ENCODE assay signal across 13 cellular contexts in the genomic region with DNA sequence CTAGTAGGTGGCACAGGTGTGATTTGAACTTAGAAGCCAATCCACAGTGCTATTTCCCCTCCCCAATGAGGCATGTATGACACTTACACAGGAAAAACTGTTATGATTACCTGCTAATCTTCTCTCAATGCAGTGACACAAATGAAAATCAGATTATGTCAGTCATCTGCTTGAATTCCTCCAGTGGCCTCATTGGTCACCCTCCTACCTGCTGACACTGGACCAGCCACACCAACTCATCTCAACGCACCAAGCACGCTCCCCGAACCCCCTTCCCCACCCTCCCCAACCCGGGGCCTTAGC.
DNase-seq lines count a peak whose midpoint lies in the region; ATAC-seq and TF ChIP-seq lines count a peak whose summit lies in the region.
"Had no signal": no experiment of that assay in that cellular context is flagged by ENCODE, and none has a peak within 500 bp of the region (broad histone marks: within the 10 kb centered on the region; RNA-seq: fewer than 3 reads in every experiment).

No MANE protein-coding gene starts in this region.

- H3K4me3 ChIP-seq in IMR-90 (ENCODE audit: insufficient read depth, low read depth, low read length) (no peak overlapping the region), prostate gland (no peak overlapping the region)
- H3K4me3 ChIP-seq: GM23338 had no signal

- no peak overlapping the region for H2BK15ac ChIP-seq in IMR-90 (ENCODE audit: low read depth, low read length)

- TF ChIP-seq RAD21 in IMR-90 (IDR thresholded peaks at IDR 0.05; ENCODE audit: low read length) = no peak

- H2BK5ac ChIP-seq in IMR-90 (ENCODE audit: low read depth, low read length, poor library complexity, severe bottlenecking) = no peak overlapping the region

- no peaks in the 10 kb centered on the region for H3K36me3 Mint-ChIP-seq in CD14-positive monocyte
- H3K36me3 Mint-ChIP-seq in natural killer cell treated with Interleukin-12 subunit alpha and Interleukin-12 subunit beta and Interleukin-15 and Interleukin-18, amount 100 ng/mL, for 72 hours = no peaks in the 10 kb centered on the region
- H3K36me3 Mint-ChIP-seq: CD8-positive, alpha-beta T cell; T-cell had no signal

- no peaks in the 10 kb centered on the region for H3K9me3 Mint-ChIP-seq in CD14-positive monocyte
- no peaks in the 10 kb centered on the region for H3K9me3 Mint-ChIP-seq in natural killer cell treated with Interleukin-12 subunit alpha and Interleukin-12 subunit beta and Interleukin-15 and Interleukin-18, amount 100 ng/mL, for 72 hours
- H3K9me3 Mint-ChIP-seq: CD8-positive, alpha-beta T cell; GM23338; T-cell had no signal

- 0 out of 2 replicates have a peak overlapping the region, but pooled peaks have one; percentile 11 for H2BK120ac ChIP-seq in IMR-90 (ENCODE audit: low read depth, low read length)

- TF ChIP-seq POLR2A in IMR-90 (IDR thresholded peaks at IDR 0.05; ENCODE audit: low read depth, low read length) (no peak), prostate gland (IDR thresholded peaks at IDR 0.05) (no peak)

- no peak overlapping the region for H3K18ac ChIP-seq in IMR-90 (ENCODE audit: low read depth, low read length)

- H3K4me1 ChIP-seq in IMR-90 (ENCODE audit: control insufficient read depth, insufficient read depth, low read length) (peaks cover 2% of the 10 kb centered on the region; the same call in 1 of the 2 replicates), prostate gland (replicated peaks) (peaks cover 16% of the 10 kb centered on the region)
- H3K4me1 ChIP-seq: BE2C had no signal

- no peak overlapping the region for H3K14ac ChIP-seq in IMR-90 (replicated peaks; ENCODE audit: low read depth, low read length)

- H3K27me3 Mint-ChIP-seq in CD14-positive monocyte (ENCODE audit: low read depth in 3 of 3) = peaks cover 2% of the 10 kb centered on the region in 3 donors
- peaks cover 11 to 20% of the 10 kb centered on the region in 2 donors for H3K27me3 Mint-ChIP-seq in natural killer cell treated with Interleukin-12 subunit alpha and Interleukin-12 subunit beta and Interleukin-15 and Interleukin-18, amount 100 ng/mL, for 72 hours

- no peaks in the 10 kb centered on the region; the same call in 1 of the 2 replicates for H3K9me1 ChIP-seq in IMR-90 (ENCODE audit: insufficient read depth, low read length)

- no peak overlapping the region for H4K91ac ChIP-seq in IMR-90 (ENCODE audit: insufficient read depth, low read depth, low read length)

- H3K36me3 ChIP-seq in IMR-90 (ENCODE audit: control insufficient read depth, insufficient read depth, low read length) (no peaks in the 10 kb centered on the region), prostate gland (no peaks in the 10 kb centered on the region)
- H3K36me3 ChIP-seq: BE2C had no signal

- no peak overlapping the region for H3K4me2 ChIP-seq in IMR-90 (ENCODE audit: low read depth, low read length)
- H3K4me2 ChIP-seq: GM23338, SK-N-SH had no signal

- dilution Hi-C loops in IMR-90 (cut with HindIII; ENCODE audit: low sequenced_read_pairs, unreplicated experiment) = loop anchor here (25.0 kb wide), 1 partner anchor 270 kb away; no protein-coding TSS in a partner anchor

- TF ChIP-seq CTCF in CD14-positive monocyte (IDR thresholded peaks at IDR 0.05) (peak; percentile 38), IMR-90 (conservative IDR thresholded peaks at IDR 0.05; ENCODE audit: low read depth, low read length) (no peak), VCaP (conservative IDR thresholded peaks at IDR 0.05) (no peak; the same call in 1 of the 2 replicates), prostate gland (IDR thresholded peaks at IDR 0.05) (no peak)

- no peak overlapping the region for H4K8ac ChIP-seq in IMR-90 (ENCODE audit: low read depth in 2 of 2, low read length in 2 of 2)

- CTCF ChIA-PET in IMR-90 (lab: Yijun Ruan, JAX) = interaction anchor here (1.0 kb wide), 2 partner anchors 13 to 268 kb away, joined by 3 read pairs; no protein-coding TSS in a partner anchor

- no peaks in the 10 kb centered on the region for H3K27me3 ChIP-seq in IMR-90 (ENCODE audit: control insufficient read depth, insufficient read depth, low read length)
- no peaks in the 10 kb centered on the region for H3K27me3 ChIP-seq in prostate gland (replicated peaks; ENCODE audit: insufficient read depth)
- H3K27me3 ChIP-seq: BE2C had no signal

- H3K4me1 Mint-ChIP-seq in CD14-positive monocyte = peaks cover 1% of the 10 kb centered on the region
- H3K4me1 Mint-ChIP-seq in natural killer cell treated with Interleukin-12 subunit alpha and Interleukin-12 subunit beta and Interleukin-15 and Interleukin-18, amount 100 ng/mL, for 72 hours (ENCODE audit: low read depth in 2 of 2) = no peaks in the 10 kb centered on the region
- H3K4me1 Mint-ChIP-seq: T-cell had no signal

- peak overlapping the region; percentile 52 for H2AFZ ChIP-seq in IMR-90 (replicated peaks; ENCODE audit: low read length, poor library complexity)

- in situ Hi-C loops in IMR-90 (cut with MboI; ENCODE audit: low sequenced_read_pairs) = loop anchor here (5.0 kb wide), 1 partner anchor 270 kb away; no protein-coding TSS in a partner anchor

- H4K20me1 ChIP-seq in IMR-90 (ENCODE audit: insufficient read depth, low read length) = no peaks in the 10 kb centered on the region

- no peak overlapping the region for H3K27ac Mint-ChIP-seq in CD14-positive monocyte
- no peak overlapping the region for H3K27ac Mint-ChIP-seq in natural killer cell treated with Interleukin-12 subunit alpha and Interleukin-12 subunit beta and Interleukin-15 and Interleukin-18, amount 100 ng/mL, for 72 hours
- H3K27ac Mint-ChIP-seq: CD8-positive, alpha-beta T cell; GM23338; T-cell had no signal

- no peak for ATAC-seq in IMR-90 (ENCODE audit: low read depth)
- no peak for ATAC-seq in natural killer cell treated with Interleukin-12 subunit alpha and Interleukin-12 subunit beta and Interleukin-15 and Interleukin-18, amount 100 ng/mL, for 72 hours
- ATAC-seq: CD8-positive, alpha-beta T cell; T-cell had no signal

- intact Hi-C loops in CD14-positive monocyte (cut with micrococcal nuclease) = loop anchor here (1.0 to 2.0 kb wide), 2 partner anchors 276 to 277 kb away; no protein-coding TSS in a partner anchor
- intact Hi-C loops in IMR-90 (cut with micrococcal nuclease) = loop anchor here (1.0 kb wide), 2 partner anchors 272 to 276 kb away; no protein-coding TSS in a partner anchor
- intact Hi-C loops in prostate gland (cut with DNase I) = loop anchor here (2.0 to 5.0 kb wide), 2 partner anchors 90 to 273 kb away; no protein-coding TSS in a partner anchor

- H4K5ac ChIP-seq in IMR-90 (ENCODE audit: low read depth, low read length) = no peak overlapping the region

- WGBS in IMR-90 (ENCODE audit: extremely low coverage in 2 of 2, insufficient read length in 1 of 2), 2 experiments = no CpG with 5 or more reads among the region's 4 CpGs
- WGBS in prostate gland = 90% methylated on average over 4 of the region's 4 CpGs

- H3K9ac ChIP-seq in IMR-90 (ENCODE audit: low read depth, low read length) = no peak overlapping the region
- H3K9ac ChIP-seq: SK-N-SH had no signal

- no peak overlapping the region for H3K27ac ChIP-seq in IMR-90 (ENCODE audit: insufficient read depth, low read length)
- H3K27ac ChIP-seq in VCaP = peak overlapping the region; percentile 94; the same call in 1 of the 2 replicates
- peak overlapping the region; percentile 90 to 95 for H3K27ac ChIP-seq in prostate gland

- no peaks in the 10 kb centered on the region for H3K79me1 ChIP-seq in IMR-90 (ENCODE audit: low read depth in 1 of 2, low read length in 2 of 2)

- BruUV-seq in IMR-90 (replicated peaks; lab: Mats Ljungman, UMichigan) = no TSS peak

- H2AK5ac ChIP-seq in IMR-90 (ENCODE audit: low read depth, low read length) = peak overlapping the region; percentile 25; the same call in 1 of the 2 replicates

- no peak overlapping the region for H3K4me3 Mint-ChIP-seq in CD14-positive monocyte
- H3K4me3 Mint-ChIP-seq in natural killer cell treated with Interleukin-12 subunit alpha and Interleukin-12 subunit beta and Interleukin-15 and Interleukin-18, amount 100 ng/mL, for 72 hours = no peak overlapping the region
- H3K4me3 Mint-ChIP-seq: CD8-positive, alpha-beta T cell; GM23338; T-cell had no signal

- peak overlapping the region; percentile 34; the same call in 1 of the 2 replicates for H3K4ac ChIP-seq in IMR-90 (ENCODE audit: low read depth, low read length)

- no peak overlapping the region for H2AK9ac ChIP-seq in IMR-90 (replicated peaks; ENCODE audit: low read depth, low read length, poor library complexity)

- no peak overlapping the region for H3K56ac ChIP-seq in IMR-90 (ENCODE audit: extremely low read depth, insufficient read depth, low read length)

- no peaks in the 10 kb centered on the region for H3K9me3 ChIP-seq in IMR-90 (ENCODE audit: control insufficient read depth, insufficient read depth, low read length)
- no peaks in the 10 kb centered on the region for H3K9me3 ChIP-seq in prostate gland
- H3K9me3 ChIP-seq: BE2C, SK-N-SH had no signal

- POLR2A ChIA-PET in IMR-90 (lab: Charles Lee; ENCODE audit: unreplicated experiment) = no interaction called here

- DNase-seq in CD14-positive monocyte (ENCODE audit: low spot score) = no peak
- no peak for DNase-seq in IMR-90
- DNase-seq in prostate gland (ENCODE audit: low spot score) = no peak
- no peak for DNase-seq in T-helper 9 cell
- no peak for DNase-seq in EL
- no peak for DNase-seq in natural killer cell treated with Interleukin-12 subunit alpha and Interleukin-12 subunit beta and Interleukin-15 and Interleukin-18, amount 100 ng/mL, for 72 hours (ENCODE audit: low spot score)
- no peak for DNase-seq in NCI-H2227 (lab: John Stamatoyannopoulos, UW; ENCODE audit: unreplicated experiment)

- no peak overlapping the region for H3K23ac ChIP-seq in IMR-90 (ENCODE audit: low read depth, low read length)

- no peak overlapping the region for H2BK20ac ChIP-seq in IMR-90 (ENCODE audit: low read depth, low read length)

TF ChIP-seq in IMR-90, 13 proteins besides CTCF, POLR2A, EP300 and RAD21 (continues in another document):
- TF ChIP-seq BHLHE40 (IDR thresholded peaks at IDR 0.05; ENCODE audit: low read depth, low read length) (no peak), FOS (IDR thresholded peaks at IDR 0.05; ENCODE audit: low read depth, low read length) (no peak)
- TF ChIP-seq, protein P1, sequence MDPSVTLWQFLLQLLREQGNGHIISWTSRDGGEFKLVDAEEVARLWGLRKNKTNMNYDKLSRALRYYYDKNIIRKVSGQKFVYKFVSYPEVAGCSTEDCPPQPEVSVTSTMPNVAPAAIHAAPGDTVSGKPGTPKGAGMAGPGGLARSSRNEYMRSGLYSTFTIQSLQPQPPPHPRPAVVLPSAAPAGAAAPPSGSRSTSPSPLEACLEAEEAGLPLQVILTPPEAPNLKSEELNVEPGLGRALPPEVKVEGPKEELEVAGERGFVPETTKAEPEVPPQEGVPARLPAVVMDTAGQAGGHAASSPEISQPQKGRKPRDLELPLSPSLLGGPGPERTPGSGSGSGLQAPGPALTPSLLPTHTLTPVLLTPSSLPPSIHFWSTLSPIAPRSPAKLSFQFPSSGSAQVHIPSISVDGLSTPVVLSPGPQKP (IDR thresholded peaks at IDR 0.05; ENCODE audit: borderline replicate concordance, low read depth, low read length) = no peak
